ENCODE assay signal across 8 cellular contexts in the genomic region with DNA sequence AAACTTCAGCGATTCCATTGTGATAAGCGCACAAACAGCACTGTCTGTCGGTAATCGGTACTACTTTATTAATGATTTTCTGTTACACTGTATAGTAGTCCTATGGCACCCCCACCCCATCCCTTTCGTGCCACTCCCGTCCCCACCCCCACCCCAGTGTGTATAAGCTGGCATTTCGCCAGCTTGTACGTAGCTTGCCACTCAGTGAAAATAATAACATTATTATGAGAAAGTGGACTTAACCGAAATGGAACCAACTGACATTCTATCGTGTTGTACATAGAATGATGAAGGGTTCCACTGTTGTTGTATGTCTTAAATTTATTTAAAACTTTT. TPM values are rescaled to one million over a fixed set of nuclear protein-coding genes. Genes with fewer than 3 reads are reported as not detected.
A peak's percentile ranks its signal among the peaks of the same experiment; 100 is the strongest.
DNase-seq lines count a peak whose midpoint lies in the region; TF ChIP-seq lines count a peak whose summit lies in the region.

No MANE protein-coding gene starts in this region.

- peaks cover 61% of the 10 kb centered on the region for H3K79me2 ChIP-seq in KMS-11 (ENCODE audit: insufficient read depth, low read depth)

- in situ Hi-C loops in astrocyte of the cerebellum (cut with HindIII; ENCODE audit: low sequenced_read_pairs): no loop called here

- H2AFZ ChIP-seq in KMS-11 (ENCODE audit: low read depth): no peak overlapping the region

- H3K4me3 ChIP-seq in KMS-11 (IDR thresholded peaks at IDR 0.05; ENCODE audit: insufficient read depth, low read depth, low read length) (no peak overlapping the region), astrocyte of the cerebellum (ENCODE audit: low read depth, low read length) (peak overlapping the region; percentile 62), liver (ENCODE audit: low read depth in 1 of 3, low read length in 3 of 3) (peak overlapping the region; percentile 59 to 83 (median 66)), tibial nerve (peak overlapping the region; percentile 42 to 71 (median 61))

- DNase-seq in NCI-H2029 (lab: John Stamatoyannopoulos, UW) (peak; percentile 29), NCI-H2029 treated with DMSO at 0.1 percent for 48 hours (lab: John Stamatoyannopoulos, UW) (no peak), astrocyte of the cerebellum (ENCODE audit: low read depth) (no peak), tibial nerve (ENCODE audit: low spot score in 2 of 2) (no peak), cerebellar cortex (ENCODE audit: low spot score) (no peak), mucosa of gallbladder (ENCODE audit: low spot score) (no peak)

- no peak for TF ChIP-seq POLR2A in tibial nerve (IDR thresholded peaks at IDR 0.05)

- H3K36me3 ChIP-seq in KMS-11 (ENCODE audit: insufficient read depth): no peaks in the 10 kb centered on the region
- no peaks in the 10 kb centered on the region for H3K36me3 ChIP-seq in liver (ENCODE audit: control insufficient read depth in 4 of 4, insufficient read depth in 3 of 4, low read depth in 1 of 4, low read length in 3 of 4)
- peaks cover 0 to 4% (median 0%) of the 10 kb centered on the region in 3 donors for H3K36me3 ChIP-seq in tibial nerve

- H3K9ac ChIP-seq in KMS-11 (peak overlapping the region; percentile 83), liver (ENCODE audit: low read depth in 1 of 2, low read length in 2 of 2) (peak overlapping the region; percentile 75 to 80)

- TF ChIP-seq RAD21 in liver (IDR thresholded peaks at IDR 0.05): no peak

- no peaks in the 10 kb centered on the region for H3K9me3 ChIP-seq in liver (ENCODE audit: control insufficient read depth in 4 of 4, low read length in 3 of 4)
- H3K9me3 ChIP-seq in tibial nerve: no peaks in the 10 kb centered on the region

- H3K4me1 ChIP-seq in KMS-11 (ENCODE audit: low read depth, poor library complexity, severe bottlenecking): peaks cover 47% of the 10 kb centered on the region
- H3K4me1 ChIP-seq in liver (ENCODE audit: control insufficient read depth in 4 of 4, insufficient read depth in 4 of 4, low read length in 3 of 4): peaks cover 0 to 10% (median 6%) of the 10 kb centered on the region in 4 donors
- H3K4me1 ChIP-seq in tibial nerve: peaks cover 0 to 37% (median 0%) of the 10 kb centered on the region in 4 donors

- H3K4me2 ChIP-seq in KMS-11: peak overlapping the region; percentile 96

- H3K27ac ChIP-seq in KMS-11: peak overlapping the region; percentile 83
- H3K27ac ChIP-seq in liver (ENCODE audit: low read depth in 1 of 2, low read length in 2 of 2): peak overlapping the region; percentile 86 to 90
- peak overlapping the region; percentile 60 to 95 (median 92) for H3K27ac ChIP-seq in tibial nerve

- TF ChIP-seq CTCF in KMS-11 (conservative IDR thresholded peaks at IDR 0.05; ENCODE audit: low read depth, low read length): no peak
- TF ChIP-seq CTCF in astrocyte of the cerebellum (IDR thresholded peaks at IDR 0.05; ENCODE audit: low read depth, low read length, missing control alignments): no peak
- no peak for TF ChIP-seq CTCF in liver (IDR thresholded peaks at IDR 0.05; ENCODE audit: low read depth, low read length, missing input control)
- TF ChIP-seq CTCF in tibial nerve (IDR thresholded peaks at IDR 0.05): no peak

- WGBS in liver: under 1% methylated on average over 10 of the region's 10 CpGs
- WGBS in tibial nerve, 2 donors: 1 to 30% methylated on average over 10 of the region's 10 CpGs

- H4K20me1 ChIP-seq in KMS-11 (ENCODE audit: insufficient read depth): no peaks in the 10 kb centered on the region

- H3K27me3 ChIP-seq in KMS-11 (ENCODE audit: insufficient read depth, low read depth) (no peaks in the 10 kb centered on the region), liver (ENCODE audit: control insufficient read depth in 4 of 4, insufficient read depth in 4 of 4, low read length in 3 of 4) (no peaks in the 10 kb centered on the region), tibial nerve (no peaks in the 10 kb centered on the region)

- no peak for TF ChIP-seq EP300 in tibial nerve (IDR thresholded peaks at IDR 0.05)

TF ChIP-seq in liver, 16 proteins besides CTCF, POLR2A, EP300 and RAD21:
- no peak for TF ChIP-seq FOXA1 (IDR thresholded peaks at IDR 0.05)
- TF ChIP-seq TAF1 (conservative IDR thresholded peaks at IDR 0.05): no peak
- TF ChIP-seq MAX (IDR thresholded peaks at IDR 0.05): no peak
- no peak for TF ChIP-seq HNF4G (IDR thresholded peaks at IDR 0.05)
- no peak for TF ChIP-seq FOXA2 (IDR thresholded peaks at IDR 0.05)
- TF ChIP-seq YY1 (IDR thresholded peaks at IDR 0.05): no peak
- no peak for TF ChIP-seq GABPA (IDR thresholded peaks at IDR 0.05 in 1 of 2, conservative IDR thresholded peaks at IDR 0.05 in 1 of 2)
- no peak for TF ChIP-seq SP1 (IDR thresholded peaks at IDR 0.05)
- no peak for TF ChIP-seq ATF3 (IDR thresholded peaks at IDR 0.05)
- no peak for TF ChIP-seq EGR1 (IDR thresholded peaks at IDR 0.05; ENCODE audit: low read depth in 2 of 2)
- TF ChIP-seq HNF4A (conservative IDR thresholded peaks at IDR 0.05): no peak
- TF ChIP-seq ZBTB33 (IDR thresholded peaks at IDR 0.05): no peak
- TF ChIP-seq JUND (IDR thresholded peaks at IDR 0.05): no peak
- TF ChIP-seq, protein P1, sequence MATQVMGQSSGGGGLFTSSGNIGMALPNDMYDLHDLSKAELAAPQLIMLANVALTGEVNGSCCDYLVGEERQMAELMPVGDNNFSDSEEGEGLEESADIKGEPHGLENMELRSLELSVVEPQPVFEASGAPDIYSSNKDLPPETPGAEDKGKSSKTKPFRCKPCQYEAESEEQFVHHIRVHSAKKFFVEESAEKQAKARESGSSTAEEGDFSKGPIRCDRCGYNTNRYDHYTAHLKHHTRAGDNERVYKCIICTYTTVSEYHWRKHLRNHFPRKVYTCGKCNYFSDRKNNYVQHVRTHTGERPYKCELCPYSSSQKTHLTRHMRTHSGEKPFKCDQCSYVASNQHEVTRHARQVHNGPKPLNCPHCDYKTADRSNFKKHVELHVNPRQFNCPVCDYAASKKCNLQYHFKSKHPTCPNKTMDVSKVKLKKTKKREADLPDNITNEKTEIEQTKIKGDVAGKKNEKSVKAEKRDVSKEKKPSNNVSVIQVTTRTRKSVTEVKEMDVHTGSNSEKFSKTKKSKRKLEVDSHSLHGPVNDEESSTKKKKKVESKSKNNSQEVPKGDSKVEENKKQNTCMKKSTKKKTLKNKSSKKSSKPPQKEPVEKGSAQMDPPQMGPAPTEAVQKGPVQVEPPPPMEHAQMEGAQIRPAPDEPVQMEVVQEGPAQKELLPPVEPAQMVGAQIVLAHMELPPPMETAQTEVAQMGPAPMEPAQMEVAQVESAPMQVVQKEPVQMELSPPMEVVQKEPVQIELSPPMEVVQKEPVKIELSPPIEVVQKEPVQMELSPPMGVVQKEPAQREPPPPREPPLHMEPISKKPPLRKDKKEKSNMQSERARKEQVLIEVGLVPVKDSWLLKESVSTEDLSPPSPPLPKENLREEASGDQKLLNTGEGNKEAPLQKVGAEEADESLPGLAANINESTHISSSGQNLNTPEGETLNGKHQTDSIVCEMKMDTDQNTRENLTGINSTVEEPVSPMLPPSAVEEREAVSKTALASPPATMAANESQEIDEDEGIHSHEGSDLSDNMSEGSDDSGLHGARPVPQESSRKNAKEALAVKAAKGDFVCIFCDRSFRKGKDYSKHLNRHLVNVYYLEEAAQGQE (IDR thresholded peaks at IDR 0.05): no peak

RNA-seq across cellular contexts. Expression of gene MID1IP1, which starts 4.8 kb away (rescaled TPM):
- total RNA-seq in liver (10 to 100 TPM; 33.6 to 92.0 TPM), tibial nerve (100 to 1,000 TPM in 2 of 4 donors, 10 to 100 TPM in 2; 67.5 to 153 (median 97.1) TPM), mucosa of gallbladder (58.5 TPM)
- polyA plus RNA-seq in liver: 10 to 100 TPM in 1 of 2 donors, 1 to 10 TPM in 1; 6.8 to 40.5 TPM
